Comparison of ENCODE assay signal across 1 cellular context in genomic region chr15:71493526-71493925, GRCh38.
TF ChIP-seq lines count a peak whose summit lies in the region.

No MANE protein-coding gene starts in this region.

TF ChIP-seq in IMR-90, 13 proteins besides CTCF, POLR2A, EP300 and RAD21:
- TF ChIP-seq FOS (IDR thresholded peaks at IDR 0.05; ENCODE audit: low read depth, low read length) (no peak), NFE2L2 (IDR thresholded peaks at IDR 0.05; ENCODE audit: low read depth, low read length) (no peak), ELK1 (IDR thresholded peaks at IDR 0.05; ENCODE audit: borderline replicate concordance, low read depth, low read length) (no peak), CEBPB (IDR thresholded peaks at IDR 0.05; ENCODE audit: low read depth, low read length) (no peak), SMC3 (IDR thresholded peaks at IDR 0.05; ENCODE audit: low read depth, low read length) (no peak)
